Comparison of ENCODE assay signal across 2 cellular contexts in the genomic region with DNA sequence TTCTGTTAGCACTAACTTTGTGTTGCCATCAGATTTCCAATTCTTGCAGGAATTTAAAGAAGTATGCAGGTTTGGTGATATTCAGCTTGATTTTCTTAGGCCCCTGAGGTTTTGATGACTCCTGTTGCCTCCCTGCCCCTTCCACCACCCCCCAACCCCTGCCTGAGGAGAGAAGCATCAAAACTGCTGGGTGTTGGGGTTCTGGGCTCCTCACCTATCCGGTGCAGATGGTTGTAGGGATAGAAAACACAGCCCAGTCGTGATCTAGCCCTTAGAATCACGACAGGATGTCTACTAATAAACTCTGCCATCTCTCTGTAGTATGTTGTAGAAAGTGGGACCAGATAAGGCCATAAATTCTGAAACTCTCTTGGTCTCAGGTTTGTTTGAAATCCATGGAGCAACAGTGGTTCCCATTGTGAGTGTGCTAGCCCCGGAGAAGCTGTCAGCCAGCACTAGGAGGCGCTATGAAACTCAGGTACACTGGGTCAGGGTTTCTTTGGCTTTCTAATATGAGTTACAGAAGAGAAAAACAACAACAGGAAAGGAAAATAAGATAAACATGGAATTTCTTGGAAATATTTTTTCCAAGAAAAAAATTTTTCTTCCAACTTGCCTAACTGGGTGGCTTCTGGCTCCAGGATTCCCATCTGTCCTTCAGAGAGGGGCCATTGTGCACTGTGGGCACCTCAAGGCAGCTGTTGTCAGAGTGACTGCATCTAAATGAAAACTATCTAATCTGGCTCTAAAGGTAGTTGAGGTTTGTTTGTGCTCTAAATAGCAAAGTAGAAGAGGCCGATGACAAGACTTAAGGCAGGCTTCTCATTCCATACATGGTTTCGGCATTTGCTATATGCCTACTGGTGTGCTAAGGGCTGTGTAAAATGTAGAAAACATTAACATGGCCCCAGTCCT.
TF ChIP-seq lines count a peak whose summit lies in the region.

No MANE protein-coding gene starts in this region.

TF ChIP-seq in GM23338, 12 proteins besides CTCF, POLR2A, EP300 and RAD21 (continues in another document):
- TF ChIP-seq ZNF331 (CRISPR knock-in tag; IDR thresholded peaks at IDR 0.05; ENCODE audit: low read depth) = no peak
- TF ChIP-seq REST (IDR thresholded peaks at IDR 0.05; ENCODE audit: unreplicated experiment) = no peak
- TF ChIP-seq ZNF462 (CRISPR knock-in tag; IDR thresholded peaks at IDR 0.05) = no peak
- no peak for TF ChIP-seq EZH2phosphoT487 (IDR thresholded peaks at IDR 0.05; ENCODE audit: unreplicated experiment)
- no peak for TF ChIP-seq STAT1 (IDR thresholded peaks at IDR 0.05; ENCODE audit: unreplicated experiment)
- TF ChIP-seq JUNB (IDR thresholded peaks at IDR 0.05; ENCODE audit: unreplicated experiment) = no peak

TF ChIP-seq in HepG2, 621 proteins besides CTCF, POLR2A, EP300 and RAD21:
- TF ChIP-seq, protein P1, sequence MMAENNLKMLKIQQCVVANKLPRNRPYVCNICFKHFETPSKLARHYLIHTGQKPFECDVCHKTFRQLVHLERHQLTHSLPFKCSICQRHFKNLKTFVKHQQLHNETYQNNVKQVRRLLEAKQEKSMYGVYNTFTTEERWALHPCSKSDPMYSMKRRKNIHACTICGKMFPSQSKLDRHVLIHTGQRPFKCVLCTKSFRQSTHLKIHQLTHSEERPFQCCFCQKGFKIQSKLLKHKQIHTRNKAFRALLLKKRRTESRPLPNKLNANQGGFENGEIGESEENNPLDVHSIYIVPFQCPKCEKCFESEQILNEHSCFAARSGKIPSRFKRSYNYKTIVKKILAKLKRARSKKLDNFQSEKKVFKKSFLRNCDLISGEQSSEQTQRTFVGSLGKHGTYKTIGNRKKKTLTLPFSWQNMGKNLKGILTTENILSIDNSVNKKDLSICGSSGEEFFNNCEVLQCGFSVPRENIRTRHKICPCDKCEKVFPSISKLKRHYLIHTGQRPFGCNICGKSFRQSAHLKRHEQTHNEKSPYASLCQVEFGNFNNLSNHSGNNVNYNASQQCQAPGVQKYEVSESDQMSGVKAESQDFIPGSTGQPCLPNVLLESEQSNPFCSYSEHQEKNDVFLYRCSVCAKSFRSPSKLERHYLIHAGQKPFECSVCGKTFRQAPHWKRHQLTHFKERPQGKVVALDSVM (CRISPR knock-in tag; IDR thresholded peaks at IDR 0.05) = no peak
- TF ChIP-seq NFKB2 (CRISPR knock-in tag; IDR thresholded peaks at IDR 0.05; ENCODE audit: borderline replicate concordance) = no peak
- no peak for TF ChIP-seq ZSCAN12 (CRISPR knock-in tag; IDR thresholded peaks at IDR 0.05)
- no peak for TF ChIP-seq CHD4 (IDR thresholded peaks at IDR 0.05; ENCODE audit: borderline replicate concordance, low read length)
- no peak for TF ChIP-seq GTF2F1 (IDR thresholded peaks at IDR 0.05; ENCODE audit: low read length)
- TF ChIP-seq XRCC5 (optimal IDR thresholded peaks at IDR 0.05; ENCODE audit: low read length) = peak; percentile 19
- TF ChIP-seq STAG1 (CRISPR knock-in tag; IDR thresholded peaks at IDR 0.05) = peak; percentile 57
- TF ChIP-seq GRHL1 (CRISPR knock-in tag; conservative IDR thresholded peaks at IDR 0.05) = no peak
- TF ChIP-seq MED13 (CRISPR knock-in tag; IDR thresholded peaks at IDR 0.05) = no peak
- TF ChIP-seq SMC3 (IDR thresholded peaks at IDR 0.05; ENCODE audit: low read length) = peak; percentile 48; the same call in 1 of the 2 replicates
- no peak for TF ChIP-seq PCBP2 (optimal IDR thresholded peaks at IDR 0.05; ENCODE audit: low read depth, low read length, poor library complexity, severe bottlenecking)
- no peak for TF ChIP-seq POLR2G (IDR thresholded peaks at IDR 0.05; ENCODE audit: low read depth, low read length)
- TF ChIP-seq SRSF9 (IDR thresholded peaks at IDR 0.05; ENCODE audit: borderline replicate concordance, insufficient read depth, low read depth, low read length, poor library complexity, severe bottlenecking) = no peak
TF ChIP-seq in HepG2: peak in this region for 3.
